Comparison of ENCODE assay signal across 18 cellular contexts in genomic region chr4:3255611-3256186, GRCh38. TPM values are rescaled to one million over a fixed set of nuclear protein-coding genes. Genes with fewer than 3 reads are reported as not detected.
DNase-seq lines count a peak whose midpoint lies in the region; ATAC-seq, FAIRE-seq and TF ChIP-seq lines count a peak whose summit lies in the region.
"Had no signal": no experiment of that assay in that cellular context is flagged by ENCODE, and none has a peak within 500 bp of the region (broad histone marks: within the 10 kb centered on the region; RNA-seq: fewer than 3 reads in every experiment).

No MANE protein-coding gene starts in this region.

- no peak for FAIRE-seq in kidney (lab: Jason Lieb, UNC)
- FAIRE-seq: A204.1, islet of Langerhans had no signal

- H3K4ac ChIP-seq in IMR-90 (ENCODE audit: low read depth, low read length) = no peak overlapping the region

- ATAC-seq in IMR-90 (ENCODE audit: low read depth) (no peak), HG02763 (IDR thresholded peaks at IDR 0.05; ENCODE audit: unreplicated experiment) (no peak), GM21528 (IDR thresholded peaks at IDR 0.05; ENCODE audit: low FRiP score, unreplicated experiment) (no peak)
- ATAC-seq: GM23338 had no signal

- H4K5ac ChIP-seq in IMR-90 (ENCODE audit: low read depth, low read length) = no peak overlapping the region

- H2AK9ac ChIP-seq in IMR-90 (replicated peaks; ENCODE audit: low read depth, low read length, poor library complexity) = peak overlapping the region; percentile 16

- 99% methylated on average over 19 of the region's 36 CpGs; no CpG with 5 or more reads in 1 of the 2 experiments for WGBS in IMR-90 (ENCODE audit: extremely low coverage in 2 of 2, insufficient read length in 1 of 2), 2 experiments
- whole genome bisulfite sequencing in sigmoid colon, 2 donors = 96 to 97% methylated on average over 36 of the region's 36 CpGs

- H3K79me1 ChIP-seq in IMR-90 (ENCODE audit: low read depth in 1 of 2, low read length in 2 of 2) = no peaks in the 10 kb centered on the region

- H3K14ac ChIP-seq in IMR-90 (replicated peaks; ENCODE audit: low read depth, low read length) = no peak overlapping the region

- no peak for TF ChIP-seq POLR2A in IMR-90 (IDR thresholded peaks at IDR 0.05; ENCODE audit: low read depth, low read length)
- no peak for TF ChIP-seq POLR2A in sigmoid colon (IDR thresholded peaks at IDR 0.05)

- no peak for TF ChIP-seq RAD21 in IMR-90 (IDR thresholded peaks at IDR 0.05; ENCODE audit: low read length)

- peak; percentile 0 for DNase-seq in activated CD4-positive, alpha-beta T cell treated with anti-CD3 and anti-CD28 coated beads for 48 hours
- no peak for DNase-seq in activated CD4-positive, alpha-beta T cell treated with anti-CD3 and anti-CD28 coated beads for 4 hours
- DNase-seq in IMR-90 (no peak), kidney (peak; percentile 72), sigmoid colon (peak; percentile 54), HT-29 (ENCODE audit: low spot score) (no peak)
- DNase-seq: DMS79; KG1; NCI-H2081 treated with DMSO at 0.1 percent for 48 hours; NCI-H524 treated with DMSO at 0.1 percent for 48 hours; nucleus accumbens; stimulated activated CD4-positive, alpha-beta T cell treated with anti-CD3 and anti-CD28 coated beads, Interleukin-4, amount 100 ng/mL, for 1 hour; testis had no signal

- H3K36me3 ChIP-seq in IMR-90 (ENCODE audit: control insufficient read depth, insufficient read depth, low read length) = no peaks in the 10 kb centered on the region
- no peaks in the 10 kb centered on the region for H3K36me3 ChIP-seq in kidney (ENCODE audit: control insufficient read depth in 1 of 2, insufficient read depth in 2 of 2, low read length in 2 of 2)
- H3K36me3 ChIP-seq in sigmoid colon = peaks cover 0 to 6% (median 0%) of the 10 kb centered on the region in 4 donors

- H3K9me3 ChIP-seq in IMR-90 (ENCODE audit: control insufficient read depth, insufficient read depth, low read length) (no peaks in the 10 kb centered on the region), kidney (ENCODE audit: control insufficient read depth in 1 of 2, low read length in 2 of 2) (no peaks in the 10 kb centered on the region), sigmoid colon (no peaks in the 10 kb centered on the region)
- H3K9me3 ChIP-seq: testis had no signal

- H3K27me3 ChIP-seq in IMR-90 (ENCODE audit: control insufficient read depth, insufficient read depth, low read length) (no peaks in the 10 kb centered on the region; the same call in 1 of the 2 replicates), sigmoid colon (no peaks in the 10 kb centered on the region)
- H3K27me3 ChIP-seq: testis had no signal

- H4K8ac ChIP-seq in IMR-90 (ENCODE audit: low read depth in 2 of 2, low read length in 2 of 2) = no peak overlapping the region

- POLR2A ChIA-PET in IMR-90 (lab: Charles Lee; ENCODE audit: unreplicated experiment) = no interaction called here

- H2BK20ac ChIP-seq in IMR-90 (ENCODE audit: low read depth, low read length) = no peak overlapping the region

- H3K18ac ChIP-seq in IMR-90 (ENCODE audit: low read depth, low read length) = no peak overlapping the region

- no peak overlapping the region for H3K23ac ChIP-seq in IMR-90 (ENCODE audit: low read depth, low read length)

- CTCF ChIA-PET in IMR-90 (lab: Yijun Ruan, JAX) = no interaction called here

- H3K4me1 ChIP-seq in IMR-90 (ENCODE audit: control insufficient read depth, insufficient read depth, low read length) = no peaks in the 10 kb centered on the region
- peaks cover 2 to 3% of the 10 kb centered on the region in 2 donors for H3K4me1 ChIP-seq in kidney (ENCODE audit: control insufficient read depth in 1 of 2, insufficient read depth in 1 of 2, low read depth in 1 of 2, low read length in 2 of 2)
- H3K4me1 ChIP-seq in sigmoid colon = peaks cover 0 to 4% (median 0%) of the 10 kb centered on the region in 4 donors
- H3K4me1 ChIP-seq: testis had no signal

- no peak overlapping the region for H3K27ac ChIP-seq in IMR-90 (ENCODE audit: insufficient read depth, low read length)
- H3K27ac ChIP-seq in kidney (ENCODE audit: low read depth in 2 of 2, low read length in 2 of 2) = no peak overlapping the region
- no peak overlapping the region for H3K27ac ChIP-seq in sigmoid colon
- H3K27ac ChIP-seq: testis had no signal

- H3K56ac ChIP-seq in IMR-90 (ENCODE audit: extremely low read depth, insufficient read depth, low read length) = no peak overlapping the region

- no peak overlapping the region for H3K4me2 ChIP-seq in IMR-90 (ENCODE audit: low read depth, low read length)
- H3K4me2 ChIP-seq: GM23338 had no signal

- in situ Hi-C loops in IMR-90 (cut with MboI; ENCODE audit: low sequenced_read_pairs) = no loop called here

- no peaks in the 10 kb centered on the region for H4K20me1 ChIP-seq in IMR-90 (ENCODE audit: insufficient read depth, low read length)

- no peak overlapping the region for H2AK5ac ChIP-seq in IMR-90 (ENCODE audit: low read depth, low read length)

- no peak overlapping the region for H2BK120ac ChIP-seq in IMR-90 (ENCODE audit: low read depth, low read length)

- BruUV-seq in IMR-90 (replicated peaks; lab: Mats Ljungman, UMichigan) = no TSS peak

- no peak overlapping the region for H2BK5ac ChIP-seq in IMR-90 (ENCODE audit: low read depth, low read length, poor library complexity, severe bottlenecking)

- no peaks in the 10 kb centered on the region for H3K9me1 ChIP-seq in IMR-90 (ENCODE audit: insufficient read depth, low read length)

- H2AFZ ChIP-seq in IMR-90 (replicated peaks; ENCODE audit: low read length, poor library complexity) = no peak overlapping the region
- H2AFZ ChIP-seq: GM23338 had no signal

- H4K91ac ChIP-seq in IMR-90 (ENCODE audit: insufficient read depth, low read depth, low read length) = no peak overlapping the region

- H3K9ac ChIP-seq in IMR-90 (ENCODE audit: low read depth, low read length) (no peak overlapping the region), kidney (ENCODE audit: low read length in 2 of 2) (no peak overlapping the region)

- H3K4me3 ChIP-seq in IMR-90 (ENCODE audit: insufficient read depth, low read depth, low read length) (no peak overlapping the region), kidney (ENCODE audit: low read length in 2 of 2) (no peak overlapping the region), sigmoid colon (no peak overlapping the region)
- H3K4me3 ChIP-seq: GM23338, testis had no signal

- no peak overlapping the region for H2BK15ac ChIP-seq in IMR-90 (ENCODE audit: low read depth, low read length)

- TF ChIP-seq CTCF in IMR-90 (conservative IDR thresholded peaks at IDR 0.05; ENCODE audit: low read depth, low read length) (no peak), kidney (IDR thresholded peaks at IDR 0.05; ENCODE audit: borderline replicate concordance, extremely low read depth, insufficient read depth) (no peak), sigmoid colon (IDR thresholded peaks at IDR 0.05) (no peak)

- dilution Hi-C loops in IMR-90 (cut with HindIII; ENCODE audit: low sequenced_read_pairs, unreplicated experiment) = no loop called here

- intact Hi-C loops in IMR-90 (cut with micrococcal nuclease) = no loop called here
- intact Hi-C loops in kidney (cut with DNase I) = no loop called here
- intact Hi-C loops in sigmoid colon (cut with DNase I) = no loop called here

- no peak for TF ChIP-seq EP300 in sigmoid colon (IDR thresholded peaks at IDR 0.05)

TF ChIP-seq in IMR-90, 13 proteins besides CTCF, POLR2A, EP300 and RAD21:
- TF ChIP-seq SMC3 (IDR thresholded peaks at IDR 0.05; ENCODE audit: low read depth, low read length) = no peak
- TF ChIP-seq RCOR1 (IDR thresholded peaks at IDR 0.05; ENCODE audit: insufficient replicate concordance, low read length) = no peak
- no peak for TF ChIP-seq MAFK (IDR thresholded peaks at IDR 0.05; ENCODE audit: low read depth, low read length)
- TF ChIP-seq ELK1 (IDR thresholded peaks at IDR 0.05; ENCODE audit: borderline replicate concordance, low read depth, low read length) = no peak
- TF ChIP-seq CEBPB (IDR thresholded peaks at IDR 0.05; ENCODE audit: low read depth, low read length) = no peak
- no peak for TF ChIP-seq NFE2L2 (IDR thresholded peaks at IDR 0.05; ENCODE audit: low read depth, low read length)
- no peak for TF ChIP-seq RFX5 (IDR thresholded peaks at IDR 0.05; ENCODE audit: low read depth, low read length)
- TF ChIP-seq FOS (IDR thresholded peaks at IDR 0.05; ENCODE audit: low read depth, low read length) = no peak

RNA-seq across cellular contexts. Expression of gene MSANTD1, which starts 6.7 kb away (rescaled TPM):
- total RNA-seq in IMR-90 (2012; rRNA removed) (under 0.01 and 0.28 TPM in 2 replicates), kidney (0.91 TPM), sigmoid colon (1 to 10 TPM in 2 of 4 donors, under 1 TPM in 2; 0.16 to 1.2 (median 0.73) TPM)
- polyA plus RNA-seq in IMR-90 (2012; rRNA removed) (0.07 and 0.09 TPM in 2 replicates), kidney (ENCODE audit: insufficient read depth, low read depth, low replicate concordance) (not detected), sigmoid colon (under 1 TPM in 2 of 3 donors, not detected in 1; under 0.01 to 0.44 TPM)
- polyA plus RNA-seq in IMR-90 (2012; cell fraction: cytosol; rRNA removed) = 0.07 TPM in 1 of 2 replicates, not detected in the other
- 1.2 and 2.0 TPM in 2 replicates for polyA plus RNA-seq in IMR-90 (2012; cell fraction: nucleus; rRNA removed; ENCODE audit: low replicate concordance)
- 0.41 and 0.44 TPM in 2 replicates for total RNA-seq in HT-29 (2014; rRNA removed; shearing (Covaris generic))

RNA-seq across cellular contexts. Expression of gene RGS12, which starts 37.1 kb away (rescaled TPM):
- total RNA-seq in IMR-90 (2012; rRNA removed) (11.8 and 13.1 TPM in 2 replicates), kidney (35.5 TPM), sigmoid colon (10 to 100 TPM; 15.7 to 21.6 (median 17.8) TPM)
- polyA plus RNA-seq in IMR-90 (2012; rRNA removed) (12.0 and 15.7 TPM in 2 replicates), kidney (ENCODE audit: insufficient read depth, low read depth, low replicate concordance) (18.0 TPM), sigmoid colon (10 to 100 TPM in 1 of 3 donors, 1 to 10 TPM in 2; 3.0 to 14.6 (median 6.7) TPM)
- 9.1 and 13.7 TPM in 2 replicates for polyA plus RNA-seq in IMR-90 (2012; cell fraction: cytosol; rRNA removed)
- polyA plus RNA-seq in IMR-90 (2012; cell fraction: nucleus; rRNA removed; ENCODE audit: low replicate concordance) = 27.6 and 42.6 TPM in 2 replicates
- total RNA-seq in HT-29 (2014; rRNA removed; shearing (Covaris generic)) = 7.1 and 7.6 TPM in 2 replicates

Comparison
In these comparisons a context has a peak if more than half of its experiments do, and no peak if none do; other contexts are left out.
1. DNase-seq: peak in activated CD4-positive, alpha-beta T cell treated with anti-CD3 and anti-CD28 coated beads for 48 hours (single experiment), kidney (single experiment) and sigmoid colon (single experiment); none in activated CD4-positive, alpha-beta T cell treated with anti-CD3 and anti-CD28 coated beads for 4 hours (0 of 2), IMR-90 (single experiment) and HT-29 (single experiment).